21 cellular contexts compared by ENCODE assay signal in the genomic region with DNA sequence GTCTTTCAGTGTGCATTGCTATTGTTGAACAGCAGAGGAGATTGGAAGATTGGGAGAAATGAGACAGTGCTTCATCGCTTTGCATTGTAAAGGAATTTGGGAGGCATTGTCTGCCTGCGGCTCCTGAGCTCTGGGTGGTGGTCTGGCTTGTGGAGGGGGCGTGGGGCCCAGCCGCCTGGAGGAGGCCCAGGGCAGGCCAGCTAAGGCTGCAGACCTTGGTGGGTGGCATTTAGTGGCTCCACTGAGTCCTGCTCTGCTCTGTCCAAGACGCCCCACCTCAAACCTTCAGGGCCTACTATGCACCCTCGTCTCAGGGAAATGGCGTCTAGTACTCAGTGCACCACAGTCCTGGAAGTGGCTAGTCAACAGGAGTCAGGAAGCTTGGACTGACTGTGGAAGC. TPM values are rescaled to one million over a fixed set of nuclear protein-coding genes. Genes with fewer than 3 reads are reported as not detected.
DNase-seq lines count a peak whose midpoint lies in the region; ATAC-seq, FAIRE-seq and TF ChIP-seq lines count a peak whose summit lies in the region.
"Had no signal": no experiment of that assay in that cellular context is flagged by ENCODE, and none has a peak within 500 bp of the region (broad histone marks: within the 10 kb centered on the region; RNA-seq: fewer than 3 reads in every experiment).

No MANE protein-coding gene starts in this region.

- intact Hi-C loops in right lobe of liver (cut with DNase I) (no loop called here), HepG2 (cut with micrococcal nuclease; ENCODE audit: unreplicated experiment) (no loop called here), lower lobe of right lung (cut with DNase I) (no loop called here)

- H3K4me2 ChIP-seq in HepG2 (ENCODE audit: low read depth, low read length) (no peak overlapping the region), OCI-LY3 (ENCODE audit: low read length) (peak overlapping the region; percentile 60)
- H3K4me2 ChIP-seq: PC-9 had no signal

- H3K9me3 ChIP-seq in right lobe of liver = no peaks in the 10 kb centered on the region
- H3K9me3 ChIP-seq in HepG2 (ENCODE audit: low read length) = no peaks in the 10 kb centered on the region
- no peaks in the 10 kb centered on the region for H3K9me3 ChIP-seq in OCI-LY3 (ENCODE audit: insufficient read depth, low read length)
- no peaks in the 10 kb centered on the region for H3K9me3 ChIP-seq in lower lobe of right lung
- H3K9me3 ChIP-seq: HAP-1, SJSA1 had no signal

- H3K4me1 Mint-ChIP-seq in stimulated activated memory B cell treated with anti-CD40 and anti-IgM and Interleukin-4, amounts not matched to agents 10 μg/mL and 1 μg/mL and 100 μg/mL, for 72 hours = peaks cover 5% of the 10 kb centered on the region

- POLR2A ChIA-PET in HepG2 (lab: Yijun Ruan, JAX) = interaction anchor here (0.8 to 2.0 kb wide), 3 partner anchors 9 to 19 kb away, joined by 3 to 8 read pairs (median 3); a partner anchor contains a TSS

- TF ChIP-seq POLR2A in right lobe of liver (IDR thresholded peaks at IDR 0.05) (no peak), HepG2 (IDR thresholded peaks at IDR 0.05; ENCODE audit: insufficient read depth in 1 of 2, low read depth in 2 of 2, low read length in 2 of 2) (no peak)

- H3K4me3 ChIP-seq in right lobe of liver = no peak overlapping the region
- H3K4me3 ChIP-seq in HepG2 (replicated peaks in 1 of 3; ENCODE audit: insufficient read depth in 1 of 3, low read depth in 2 of 3, low read length in 3 of 3) = no peak overlapping the region
- 0 out of 2 replicates have a peak overlapping the region, but pooled peaks have one; percentile 12 for H3K4me3 ChIP-seq in OCI-LY3 (ENCODE audit: low read length)
- H3K4me3 ChIP-seq in lower lobe of right lung = no peak overlapping the region
- H3K4me3 ChIP-seq: HAP-1, PC-9, SJSA1 had no signal

- H3K27me3 Mint-ChIP-seq in stimulated activated memory B cell treated with anti-CD40 and anti-IgM and Interleukin-4, amounts not matched to agents 10 μg/mL and 1 μg/mL and 100 μg/mL, for 72 hours = no peaks in the 10 kb centered on the region

- CTCF ChIA-PET in HepG2 (lab: Yijun Ruan, JAX; ENCODE audit: low intra/inter-chr PET ratio, low total read pairs) = no interaction called here

- H2AFZ ChIP-seq in HepG2 (ENCODE audit: low read length) (no peak overlapping the region), OCI-LY3 (ENCODE audit: low read depth, low read length) (no peak overlapping the region)
- H2AFZ ChIP-seq: PC-9 had no signal

- no peak overlapping the region for H3K9ac ChIP-seq in HepG2 (ENCODE audit: insufficient read depth, low read depth, low read length)
- H3K9ac ChIP-seq in OCI-LY3 (ENCODE audit: low read length) = no peak overlapping the region

- H3K9me3 Mint-ChIP-seq in stimulated activated memory B cell treated with anti-CD40 and anti-IgM and Interleukin-4, amounts not matched to agents 10 μg/mL and 1 μg/mL and 100 μg/mL, for 72 hours = no peaks in the 10 kb centered on the region
- H3K9me3 Mint-ChIP-seq: HFFc6 had no signal

- in situ Hi-C loops in HepG2 (cut with HindIII; ENCODE audit: extremely low pct_ligation_motif_present, low pct_unique_long_range_greater_than_20kb) = loop anchor here (25.0 kb wide), 1 partner anchor 306 kb away; no protein-coding TSS in a partner anchor

- H3K27me3 ChIP-seq in right lobe of liver (no peaks in the 10 kb centered on the region), HepG2 (ENCODE audit: control insufficient read depth in 1 of 2, insufficient read depth in 2 of 2, low read length in 2 of 2) (peaks cover 8 to 38% of the 10 kb centered on the region in 2 experiments; a peak in 4 of 5 replicates), OCI-LY3 (ENCODE audit: low read depth, low read length) (peaks cover 18% of the 10 kb centered on the region), lower lobe of right lung (ENCODE audit: low read depth) (peaks cover 8% of the 10 kb centered on the region)

- no peak overlapping the region for H3K27ac Mint-ChIP-seq in stimulated activated memory B cell treated with anti-CD40 and anti-IgM and Interleukin-4, amounts not matched to agents 10 μg/mL and 1 μg/mL and 100 μg/mL, for 72 hours
- H3K27ac Mint-ChIP-seq: HFFc6 had no signal

- H3K4me3 Mint-ChIP-seq in stimulated activated memory B cell treated with anti-CD40 and anti-IgM and Interleukin-4, amounts not matched to agents 10 μg/mL and 1 μg/mL and 100 μg/mL, for 72 hours = no peak overlapping the region
- H3K4me3 Mint-ChIP-seq: HFFc6 had no signal

- TF ChIP-seq CTCF in right lobe of liver (IDR thresholded peaks at IDR 0.05) (no peak), HepG2 (CRISPR knock-in tag; IDR thresholded peaks at IDR 0.05) (no peak), OCI-LY3 (IDR thresholded peaks at IDR 0.05; ENCODE audit: low read depth, low read length) (no peak), lower lobe of right lung (IDR thresholded peaks at IDR 0.05) (no peak)

- WGBS in right lobe of liver (ENCODE audit: insufficient coverage, low coverage, low lambda C conversion rate, missing lambda C conversion rate) = no CpG with 5 or more reads among the region's 7 CpGs
- WGBS in HepG2 (ENCODE audit: low lambda C conversion rate) = 31% methylated on average over 7 of the region's 7 CpGs

- H3K36me3 Mint-ChIP-seq in stimulated activated memory B cell treated with anti-CD40 and anti-IgM and Interleukin-4, amounts not matched to agents 10 μg/mL and 1 μg/mL and 100 μg/mL, for 72 hours = no peaks in the 10 kb centered on the region

- DNase-seq in right lobe of liver (peak in 2 of 3 donors; percentile 9 to 46), HepG2 (ENCODE audit: low spot score) (no peak), lower lobe of right lung (peak; percentile 14), NOMO-1 treated with DMSO at 0.1 percent for 48 hours (lab: John Stamatoyannopoulos, UW; ENCODE audit: unreplicated experiment) (no peak)
- DNase-seq: HFFc6, NCI-H1092, NCI-H1417 treated with DMSO at 0.1 percent for 48 hours, NCI-H187, NCI-H524, NCI-H748 treated with DMSO at 0.1 percent for 48 hours, PC-9 had no signal

- ATAC-seq in right lobe of liver = no peak
- no peak for ATAC-seq in HepG2
- ATAC-seq in lower lobe of right lung = no peak
- peak; percentile 44 for ATAC-seq in stimulated activated memory B cell treated with anti-CD40 and anti-IgM and Interleukin-4, amounts not matched to agents 10 μg/mL and 1 μg/mL and 100 μg/mL, for 72 hours
- ATAC-seq in HG03565 (IDR thresholded peaks at IDR 0.05; ENCODE audit: unreplicated experiment) = no peak
- no peak for ATAC-seq in HG03520 (IDR thresholded peaks at IDR 0.05; ENCODE audit: unreplicated experiment)
- ATAC-seq: Right ventricle myocardium inferior had no signal

- no peaks in the 10 kb centered on the region for H3K79me2 ChIP-seq in HepG2 (ENCODE audit: insufficient read depth, low read length)
- H3K79me2 ChIP-seq in OCI-LY3 (ENCODE audit: low read length) = no peaks in the 10 kb centered on the region

- no peaks in the 10 kb centered on the region for H4K20me1 ChIP-seq in HepG2 (ENCODE audit: insufficient read depth, low read length)
- no peaks in the 10 kb centered on the region for H4K20me1 ChIP-seq in OCI-LY3 (ENCODE audit: insufficient read depth, low read length)

- no peak for FAIRE-seq in HepG2 (lab: Jason Lieb, UNC)
- FAIRE-seq: D721Med had no signal

- no peak for TF ChIP-seq RAD21 in HepG2 (CRISPR knock-in tag; IDR thresholded peaks at IDR 0.05)

- H3K27ac ChIP-seq in right lobe of liver (no peak overlapping the region), HepG2 (ENCODE audit: extremely low read length, insufficient read depth, low read length) (no peak overlapping the region), OCI-LY3 (ENCODE audit: low read length) (no peak overlapping the region), lower lobe of right lung (no peak overlapping the region)
- H3K27ac ChIP-seq: HL-60, PC-9, SJSA1 had no signal

- H3K4me1 ChIP-seq in right lobe of liver (peaks cover 0 to 2% (median under 1%) of the 10 kb centered on the region in 4 donors), HepG2 (ENCODE audit: insufficient read depth, low read length) (peaks cover 30% of the 10 kb centered on the region), OCI-LY3 (ENCODE audit: low read length) (peaks cover 27% of the 10 kb centered on the region), lower lobe of right lung (peaks cover 2% of the 10 kb centered on the region)

- no peaks in the 10 kb centered on the region for H3K36me3 ChIP-seq in right lobe of liver
- H3K36me3 ChIP-seq in HepG2 (replicated peaks in 1 of 2; ENCODE audit: control insufficient read depth in 1 of 2, insufficient read depth in 2 of 2, low read length in 2 of 2) = no peaks in the 10 kb centered on the region
- H3K36me3 ChIP-seq in OCI-LY3 (replicated peaks; ENCODE audit: low read depth, low read length) = no peaks in the 10 kb centered on the region
- H3K36me3 ChIP-seq in lower lobe of right lung = no peaks in the 10 kb centered on the region
- H3K36me3 ChIP-seq: HAP-1, SJSA1 had no signal

- TF ChIP-seq EP300 in HepG2 (IDR thresholded peaks at IDR 0.05; ENCODE audit: low read depth in 2 of 2, low read length in 2 of 2) = no peak
- TF ChIP-seq EP300 in HepG2 (CRISPR knock-in tag; IDR thresholded peaks at IDR 0.05; ENCODE audit: borderline replicate concordance) = no peak

- BruUV-seq in HepG2 (replicated peaks; lab: Mats Ljungman, UMichigan) = no TSS peak

RNA-seq across cellular contexts. Expression of a gene that starts 5.7 kb away (rescaled TPM):
- 10 to 100 TPM; 17.5 to 34.7 (median 20.2) TPM for total RNA-seq in right lobe of liver
- 22.0 and 22.8 TPM in 2 replicates for total RNA-seq in HepG2 (2016; rRNA removed; fragmentation: Illumina TruSeq; extraction: Trizol)
- 4.7 and 4.9 TPM in 2 replicates for total RNA-seq in HepG2 (2016; cell fraction: cytosol; rRNA removed; fragmentation: Illumina TruSeq; extraction: Trizol; ENCODE audit: low read depth)
- 18.5 and 23.5 TPM in 2 replicates for total RNA-seq in HepG2 (2016; cell fraction: insoluble cytoplasmic fraction; rRNA removed; fragmentation: Illumina TruSeq; extraction: Trizol)
- 12.9 and 13.2 TPM in 2 replicates for total RNA-seq in HepG2 (2016; cell fraction: membrane; rRNA removed; fragmentation: Illumina TruSeq; extraction: Trizol)
- 16.8 and 19.0 TPM in 2 replicates for total RNA-seq in HepG2 (2016; cell fraction: nucleus; rRNA removed; fragmentation: Illumina TruSeq; extraction: Trizol)
- 15.2 and 17.3 TPM in 2 replicates for polyA plus RNA-seq in HepG2 (2011; rRNA removed)
- polyA plus RNA-seq in HepG2 (2011; cell fraction: cytosol; rRNA removed) = 9.2 and 11.9 TPM in 2 replicates
- 20.1 and 23.4 TPM in 2 replicates for polyA plus RNA-seq in HepG2 (2011; cell fraction: nucleus; rRNA removed)
- 13.4 and 14.5 TPM in 2 replicates for polyA plus RNA-seq in HepG2 (2012)
- 5.3 and 5.4 TPM in 2 replicates for polyA plus RNA-seq in HepG2 (2016; cell fraction: cytosol; fragmentation: Illumina TruSeq; extraction: Trizol; ENCODE audit: low read depth)
- 19.1 and 22.3 TPM in 2 replicates for polyA plus RNA-seq in HepG2 (2016; cell fraction: insoluble cytoplasmic fraction; fragmentation: Illumina TruSeq; extraction: Trizol; ENCODE audit: low read depth)
- polyA plus RNA-seq in HepG2 (2016; cell fraction: membrane; fragmentation: Illumina TruSeq; extraction: Trizol; ENCODE audit: low read depth) = 8.7 and 10.7 TPM in 2 replicates
- 19.4 and 22.9 TPM in 2 replicates for polyA plus RNA-seq in HepG2 (2016; cell fraction: nucleus; fragmentation: Illumina TruSeq; extraction: Trizol; ENCODE audit: insufficient read depth, low read depth)
- 14.3 and 29.5 TPM in 2 replicates for polyA minus RNA-seq in HepG2 (2011; rRNA and poly(A)+ RNA removed; ENCODE audit: low replicate concordance)
- 11.9 and 13.8 TPM in 2 replicates for polyA minus RNA-seq in HepG2 (2011; cell fraction: cytosol; rRNA and poly(A)+ RNA removed)
- polyA minus RNA-seq in HepG2 (2011; cell fraction: nucleus; rRNA and poly(A)+ RNA removed) = 28.6 and 28.8 TPM in 2 replicates
- 39.9 TPM for total RNA-seq in lower lobe of right lung

RNA-seq across cellular contexts. Expression of a gene that starts 10.4 kb away (rescaled TPM):
- total RNA-seq in right lobe of liver = 1 to 10 TPM in 5 of 6 experiments, under 1 TPM in 1; 0.95 to 5.0 (median 2.9) TPM
- 10.2 and 15.0 TPM in 2 replicates for total RNA-seq in HepG2 (2016; rRNA removed; fragmentation: Illumina TruSeq; extraction: Trizol)
- total RNA-seq in HepG2 (2016; cell fraction: cytosol; rRNA removed; fragmentation: Illumina TruSeq; extraction: Trizol; ENCODE audit: low read depth) = 1.6 and 1.8 TPM in 2 replicates
- total RNA-seq in HepG2 (2016; cell fraction: insoluble cytoplasmic fraction; rRNA removed; fragmentation: Illumina TruSeq; extraction: Trizol) = 9.2 and 15.1 TPM in 2 replicates
- total RNA-seq in HepG2 (2016; cell fraction: membrane; rRNA removed; fragmentation: Illumina TruSeq; extraction: Trizol) = 5.3 and 5.6 TPM in 2 replicates
- 16.7 and 18.1 TPM in 2 replicates for total RNA-seq in HepG2 (2016; cell fraction: nucleus; rRNA removed; fragmentation: Illumina TruSeq; extraction: Trizol)
- polyA plus RNA-seq in HepG2 (2011; rRNA removed) = 1.6 and 3.0 TPM in 2 replicates
- 1.5 and 1.9 TPM in 2 replicates for polyA plus RNA-seq in HepG2 (2011; cell fraction: cytosol; rRNA removed)
- 6.3 and 9.6 TPM in 2 replicates for polyA plus RNA-seq in HepG2 (2011; cell fraction: nucleus; rRNA removed)
- polyA plus RNA-seq in HepG2 (2012) = 4.5 and 5.8 TPM in 2 replicates
- 0.75 and 0.80 TPM in 2 replicates for polyA plus RNA-seq in HepG2 (2016; cell fraction: cytosol; fragmentation: Illumina TruSeq; extraction: Trizol; ENCODE audit: low read depth)
- 5.6 and 5.9 TPM in 2 replicates for polyA plus RNA-seq in HepG2 (2016; cell fraction: insoluble cytoplasmic fraction; fragmentation: Illumina TruSeq; extraction: Trizol; ENCODE audit: low read depth)
- 2.3 and 2.7 TPM in 2 replicates for polyA plus RNA-seq in HepG2 (2016; cell fraction: membrane; fragmentation: Illumina TruSeq; extraction: Trizol; ENCODE audit: low read depth)
- 19.8 and 21.2 TPM in 2 replicates for polyA plus RNA-seq in HepG2 (2016; cell fraction: nucleus; fragmentation: Illumina TruSeq; extraction: Trizol; ENCODE audit: insufficient read depth, low read depth)
- polyA minus RNA-seq in HepG2 (2011; rRNA and poly(A)+ RNA removed; ENCODE audit: low replicate concordance) = 5.0 TPM in 1 of 2 replicates, not detected in the other
- 2.5 and 4.1 TPM in 2 replicates for polyA minus RNA-seq in HepG2 (2011; cell fraction: cytosol; rRNA and poly(A)+ RNA removed)
- 2.4 and 4.5 TPM in 2 replicates for polyA minus RNA-seq in HepG2 (2011; cell fraction: nucleus; rRNA and poly(A)+ RNA removed)
- 0.62 TPM for total RNA-seq in lower lobe of right lung
- total RNA-seq: RPMI7951 had no signal

Comparison
In these comparisons a context has a peak if more than half of its experiments do, and no peak if none do; other contexts are left out.
1. DNase-seq: peak in right lobe of liver (2 of 3) and lower lobe of right lung (single experiment); none in HepG2 (single experiment) and NOMO-1 treated with DMSO at 0.1 percent for 48 hours (single experiment).